Comparison of ENCODE assay signal across 1 cellular context in the genomic region with DNA sequence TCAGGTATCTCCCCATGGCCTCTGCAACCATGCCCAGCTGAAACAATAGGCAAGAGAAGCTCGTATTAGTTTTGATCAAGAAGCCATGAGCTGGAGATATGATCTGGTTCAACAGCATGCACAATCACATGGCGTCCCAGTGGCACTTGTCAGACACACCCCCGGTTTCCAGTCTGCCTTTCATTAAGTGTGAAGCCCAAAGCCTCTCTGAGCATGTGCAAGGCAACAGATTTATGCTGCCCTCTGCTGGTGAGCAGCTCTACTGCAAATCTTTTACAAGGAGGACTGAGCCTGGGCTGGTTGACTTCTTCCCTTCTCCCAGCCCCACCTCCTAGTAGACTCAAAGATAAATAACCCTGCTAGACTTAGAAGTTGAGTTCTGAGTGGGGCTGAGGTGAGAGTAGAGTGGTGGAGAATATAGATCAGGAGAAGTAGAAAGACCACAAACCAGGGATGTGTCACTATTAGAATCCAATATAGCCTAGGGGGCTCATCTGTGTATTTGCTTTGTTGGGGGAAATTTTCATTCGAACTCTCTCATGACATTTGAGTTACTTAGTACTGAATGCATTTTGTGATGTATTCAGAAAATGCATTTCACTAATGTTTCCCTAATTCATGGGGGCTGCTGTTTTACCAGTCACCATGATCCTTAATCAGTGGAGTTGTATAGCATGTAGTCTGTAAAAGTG.
A peak's percentile ranks its signal among the peaks of the same experiment; 100 is the strongest.
TF ChIP-seq lines count a peak whose summit lies in the region.

No MANE protein-coding gene starts in this region.

TF ChIP-seq in HepG2, 621 proteins besides CTCF, POLR2A, EP300 and RAD21 (continued from another document and continues in another):
- no peak for TF ChIP-seq E2F1 (CRISPR knock-in tag; IDR thresholded peaks at IDR 0.05)
- TF ChIP-seq ZNF629 (CRISPR knock-in tag; conservative IDR thresholded peaks at IDR 0.05): no peak
- TF ChIP-seq, protein P1, sequence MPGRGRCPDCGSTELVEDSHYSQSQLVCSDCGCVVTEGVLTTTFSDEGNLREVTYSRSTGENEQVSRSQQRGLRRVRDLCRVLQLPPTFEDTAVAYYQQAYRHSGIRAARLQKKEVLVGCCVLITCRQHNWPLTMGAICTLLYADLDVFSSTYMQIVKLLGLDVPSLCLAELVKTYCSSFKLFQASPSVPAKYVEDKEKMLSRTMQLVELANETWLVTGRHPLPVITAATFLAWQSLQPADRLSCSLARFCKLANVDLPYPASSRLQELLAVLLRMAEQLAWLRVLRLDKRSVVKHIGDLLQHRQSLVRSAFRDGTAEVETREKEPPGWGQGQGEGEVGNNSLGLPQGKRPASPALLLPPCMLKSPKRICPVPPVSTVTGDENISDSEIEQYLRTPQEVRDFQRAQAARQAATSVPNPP (CRISPR knock-in tag; IDR thresholded peaks at IDR 0.05): no peak
- TF ChIP-seq, protein P2, sequence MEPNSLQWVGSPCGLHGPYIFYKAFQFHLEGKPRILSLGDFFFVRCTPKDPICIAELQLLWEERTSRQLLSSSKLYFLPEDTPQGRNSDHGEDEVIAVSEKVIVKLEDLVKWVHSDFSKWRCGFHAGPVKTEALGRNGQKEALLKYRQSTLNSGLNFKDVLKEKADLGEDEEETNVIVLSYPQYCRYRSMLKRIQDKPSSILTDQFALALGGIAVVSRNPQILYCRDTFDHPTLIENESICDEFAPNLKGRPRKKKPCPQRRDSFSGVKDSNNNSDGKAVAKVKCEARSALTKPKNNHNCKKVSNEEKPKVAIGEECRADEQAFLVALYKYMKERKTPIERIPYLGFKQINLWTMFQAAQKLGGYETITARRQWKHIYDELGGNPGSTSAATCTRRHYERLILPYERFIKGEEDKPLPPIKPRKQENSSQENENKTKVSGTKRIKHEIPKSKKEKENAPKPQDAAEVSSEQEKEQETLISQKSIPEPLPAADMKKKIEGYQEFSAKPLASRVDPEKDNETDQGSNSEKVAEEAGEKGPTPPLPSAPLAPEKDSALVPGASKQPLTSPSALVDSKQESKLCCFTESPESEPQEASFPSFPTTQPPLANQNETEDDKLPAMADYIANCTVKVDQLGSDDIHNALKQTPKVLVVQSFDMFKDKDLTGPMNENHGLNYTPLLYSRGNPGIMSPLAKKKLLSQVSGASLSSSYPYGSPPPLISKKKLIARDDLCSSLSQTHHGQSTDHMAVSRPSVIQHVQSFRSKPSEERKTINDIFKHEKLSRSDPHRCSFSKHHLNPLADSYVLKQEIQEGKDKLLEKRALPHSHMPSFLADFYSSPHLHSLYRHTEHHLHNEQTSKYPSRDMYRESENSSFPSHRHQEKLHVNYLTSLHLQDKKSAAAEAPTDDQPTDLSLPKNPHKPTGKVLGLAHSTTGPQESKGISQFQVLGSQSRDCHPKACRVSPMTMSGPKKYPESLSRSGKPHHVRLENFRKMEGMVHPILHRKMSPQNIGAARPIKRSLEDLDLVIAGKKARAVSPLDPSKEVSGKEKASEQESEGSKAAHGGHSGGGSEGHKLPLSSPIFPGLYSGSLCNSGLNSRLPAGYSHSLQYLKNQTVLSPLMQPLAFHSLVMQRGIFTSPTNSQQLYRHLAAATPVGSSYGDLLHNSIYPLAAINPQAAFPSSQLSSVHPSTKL (CRISPR knock-in tag; IDR thresholded peaks at IDR 0.05): peak; percentile 56
- TF ChIP-seq RFX1 (IDR thresholded peaks at IDR 0.05): no peak
- no peak for TF ChIP-seq KIAA2018 (CRISPR knock-in tag; IDR thresholded peaks at IDR 0.05; ENCODE audit: borderline replicate concordance)
- peak; percentile 56; the same call in 1 of the 2 replicates for TF ChIP-seq DZIP1 (CRISPR knock-in tag; IDR thresholded peaks at IDR 0.05)
- no peak for TF ChIP-seq HES4 (CRISPR knock-in tag; IDR thresholded peaks at IDR 0.05; ENCODE audit: borderline replicate concordance)
- TF ChIP-seq ZNF17 (CRISPR knock-in tag; IDR thresholded peaks at IDR 0.05): no peak
- TF ChIP-seq SKI (IDR thresholded peaks at IDR 0.05; ENCODE audit: partially characterized antibody): no peak
- TF ChIP-seq ZNF136 (CRISPR knock-in tag; IDR thresholded peaks at IDR 0.05; ENCODE audit: low read depth): no peak
- no peak for TF ChIP-seq CHD4 (IDR thresholded peaks at IDR 0.05; ENCODE audit: borderline replicate concordance, low read length)
- no peak for TF ChIP-seq ZIK1 (CRISPR knock-in tag; IDR thresholded peaks at IDR 0.05; ENCODE audit: borderline replicate concordance, low read depth)
- no peak for TF ChIP-seq ZNF781 (CRISPR knock-in tag; IDR thresholded peaks at IDR 0.05; ENCODE audit: borderline replicate concordance, not compliant biosample characterization)
- no peak for TF ChIP-seq ZNF350 (CRISPR knock-in tag; IDR thresholded peaks at IDR 0.05; ENCODE audit: borderline replicate concordance, low read depth)
- no peak for TF ChIP-seq ZNF841 (CRISPR knock-in tag; IDR thresholded peaks at IDR 0.05; ENCODE audit: borderline replicate concordance)
- no peak for TF ChIP-seq BCL6 (CRISPR knock-in tag; IDR thresholded peaks at IDR 0.05)
- no peak for TF ChIP-seq KDM5A (IDR thresholded peaks at IDR 0.05; ENCODE audit: borderline replicate concordance, low read length)
- 0 out of 2 replicates have a peak, but pooled peaks have one; percentile 46 for TF ChIP-seq KAT8 (CRISPR knock-in tag; IDR thresholded peaks at IDR 0.05)
- no peak for TF ChIP-seq ZBTB8A (CRISPR knock-in tag; IDR thresholded peaks at IDR 0.05; ENCODE audit: borderline replicate concordance, low read depth)
- TF ChIP-seq ZUFSP (CRISPR knock-in tag; IDR thresholded peaks at IDR 0.05; ENCODE audit: borderline replicate concordance): no peak
- TF ChIP-seq SRSF1 (optimal IDR thresholded peaks at IDR 0.05; ENCODE audit: low read depth, low read length): no peak
- TF ChIP-seq ZNF441 (CRISPR knock-in tag; IDR thresholded peaks at IDR 0.05; ENCODE audit: borderline replicate concordance): no peak
- TF ChIP-seq YEATS4 (CRISPR knock-in tag; IDR thresholded peaks at IDR 0.05; ENCODE audit: borderline replicate concordance): no peak
- no peak; the same call in 1 of the 2 replicates for TF ChIP-seq ZNF225 (CRISPR knock-in tag; IDR thresholded peaks at IDR 0.05)
- no peak for TF ChIP-seq PBX3 (CRISPR knock-in tag; IDR thresholded peaks at IDR 0.05; ENCODE audit: borderline replicate concordance)
- no peak for TF ChIP-seq NR0B2 (CRISPR knock-in tag; IDR thresholded peaks at IDR 0.05)
- no peak for TF ChIP-seq HNRNPUL1 (IDR thresholded peaks at IDR 0.05; ENCODE audit: low read depth, low read length)
- TF ChIP-seq KLF13 (CRISPR knock-in tag; IDR thresholded peaks at IDR 0.05): no peak
- peak; percentile 35; the same call in 1 of the 2 replicates for TF ChIP-seq ZNF644 (CRISPR knock-in tag; IDR thresholded peaks at IDR 0.05; ENCODE audit: low read depth)
- TF ChIP-seq MTF2 (CRISPR knock-in tag; IDR thresholded peaks at IDR 0.05; ENCODE audit: borderline replicate concordance): no peak
- 0 out of 2 replicates have a peak, but pooled peaks have one; percentile 32 for TF ChIP-seq MEIS2 (CRISPR knock-in tag; IDR thresholded peaks at IDR 0.05)
- TF ChIP-seq DRAP1 (CRISPR knock-in tag; IDR thresholded peaks at IDR 0.05): peak; percentile 40; the same call in 1 of the 2 replicates
